In genomic region chr2:171475979-171476378, GRCh38 we compare ENCODE assay signal across 1 cellular context.
TF ChIP-seq lines count a peak whose summit lies in the region.

No MANE protein-coding gene starts in this region.

TF ChIP-seq in liver, 16 proteins besides CTCF, POLR2A, EP300 and RAD21 (continued from another document):
- TF ChIP-seq RXRA (IDR thresholded peaks at IDR 0.05) (peak in 1 of 2 donors; percentile 11), TAF1 (conservative IDR thresholded peaks at IDR 0.05) (no peak), FOXA2 (IDR thresholded peaks at IDR 0.05) (no peak), HNF4A (conservative IDR thresholded peaks at IDR 0.05) (peak; percentile 67 to 76), NR2F2 (IDR thresholded peaks at IDR 0.05) (no peak)
- TF ChIP-seq, protein P1, sequence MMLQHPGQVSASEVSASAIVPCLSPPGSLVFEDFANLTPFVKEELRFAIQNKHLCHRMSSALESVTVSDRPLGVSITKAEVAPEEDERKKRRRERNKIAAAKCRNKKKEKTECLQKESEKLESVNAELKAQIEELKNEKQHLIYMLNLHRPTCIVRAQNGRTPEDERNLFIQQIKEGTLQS (IDR thresholded peaks at IDR 0.05), result no peak
- TF ChIP-seq, protein P2, sequence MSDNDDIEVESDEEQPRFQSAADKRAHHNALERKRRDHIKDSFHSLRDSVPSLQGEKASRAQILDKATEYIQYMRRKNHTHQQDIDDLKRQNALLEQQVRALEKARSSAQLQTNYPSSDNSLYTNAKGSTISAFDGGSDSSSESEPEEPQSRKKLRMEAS (IDR thresholded peaks at IDR 0.05), result no peak
